22 cellular contexts compared by ENCODE assay signal in genomic region chr5:126745259-126745992, GRCh38. TPM values are rescaled to one million over a fixed set of nuclear protein-coding genes. Genes with fewer than 3 reads are reported as not detected.
DNase-seq lines count a peak whose midpoint lies in the region.
"Had no signal": no experiment of that assay in that cellular context is flagged by ENCODE, and none has a peak within 500 bp of the region (broad histone marks: within the 10 kb centered on the region; RNA-seq: fewer than 3 reads in every experiment).

No MANE protein-coding gene starts in this region.

- peak; percentile 84 for DNase-seq in NCI-H2107 treated with DMSO at 0.1 percent for 48 hours (lab: John Stamatoyannopoulos, UW; ENCODE audit: unreplicated experiment)
- no peak for DNase-seq in NCI-H2107 (lab: John Stamatoyannopoulos, UW)
- peak; percentile 9 for DNase-seq in Daoy (ENCODE audit: low read depth)
- DNase-seq in NCI-H69 (lab: John Stamatoyannopoulos, UW) = peak; percentile 90
- DNase-seq in left kidney (ENCODE audit: low read depth, low spot score) = peak; percentile 69
- DNase-seq in pons (ENCODE audit: low spot score) = no peak
- DNase-seq in activated CD4-positive, alpha-beta memory T cell treated with anti-CD3 and anti-CD28 coated beads for 36 hours = no peak
- no peak for DNase-seq in DMS153 treated with DMSO at 0.1 percent for 48 hours (lab: John Stamatoyannopoulos, UW; ENCODE audit: unreplicated experiment)
- DNase-seq: 8988T; activated CD4-positive, alpha-beta T cell treated with anti-CD3 and anti-CD28 coated beads, Interleukin-2, amount 10 ng/mL, durations not matched to agents 24 days and 14 days; activated T-cell treated with anti-CD3 and anti-CD28 coated beads, Interleukin-2, amount 50 U/mL, for 48 hours; DMS153; effector CD8-positive, alpha-beta T cell; immature natural killer cell; KBM-7; NCI-H1048; NCI-H446 treated with DMSO at 0.1 percent for 48 hours; stimulated activated CD4-positive, alpha-beta T cell treated with anti-CD3 and anti-CD28 coated beads, Interleukin-15, amount 100 ng/mL, for 24 hours; stimulated activated naive CD4-positive, alpha-beta T cell treated with Interleukin-2 at 50 U/mL for 16 hours had no signal

- H3K9me3 Mint-ChIP-seq in activated CD4-positive, alpha-beta memory T cell treated with anti-CD3 and anti-CD28 coated beads for 36 hours = no peaks in the 10 kb centered on the region
- H3K9me3 Mint-ChIP-seq: activated CD4-positive, alpha-beta T cell treated with anti-CD3 and anti-CD28 coated beads, Interleukin-2, amount 10 ng/mL, durations not matched to agents 24 days and 14 days; central memory CD8-positive, alpha-beta T cell; immature natural killer cell; type B pancreatic cell had no signal

- H3K36me3 Mint-ChIP-seq in activated CD4-positive, alpha-beta memory T cell treated with anti-CD3 and anti-CD28 coated beads for 36 hours = no peaks in the 10 kb centered on the region
- H3K36me3 Mint-ChIP-seq: immature natural killer cell, type B pancreatic cell had no signal

- no peak overlapping the region for H3K27ac Mint-ChIP-seq in activated CD4-positive, alpha-beta memory T cell treated with anti-CD3 and anti-CD28 coated beads for 36 hours
- H3K27ac Mint-ChIP-seq: activated CD4-positive, alpha-beta T cell treated with anti-CD3 and anti-CD28 coated beads, Interleukin-2, amount 10 ng/mL, durations not matched to agents 24 days and 14 days; type B pancreatic cell had no signal

- CTCF ChIA-PET in activated CD4-positive, alpha-beta memory T cell treated with anti-CD3 and anti-CD28 coated beads for 36 hours (lab: Charles Lee) = interaction anchor here (1.0 kb wide), 1 partner anchor 34 kb away, joined by 5 read pairs; no protein-coding TSS in a partner anchor

- H3K4me1 Mint-ChIP-seq in activated CD4-positive, alpha-beta memory T cell treated with anti-CD3 and anti-CD28 coated beads for 36 hours (ENCODE audit: low read depth) = peaks cover 30% of the 10 kb centered on the region

- POLR2A ChIA-PET in activated CD4-positive, alpha-beta memory T cell treated with anti-CD3 and anti-CD28 coated beads for 36 hours (lab: Charles Lee) = interaction anchor here (1.9 kb wide), 1 partner anchor 33 kb away, joined by 12 read pairs; no protein-coding TSS in a partner anchor

- H3K4me3 Mint-ChIP-seq in activated CD4-positive, alpha-beta memory T cell treated with anti-CD3 and anti-CD28 coated beads for 36 hours = no peak overlapping the region
- H3K4me3 Mint-ChIP-seq: activated CD4-positive, alpha-beta T cell treated with anti-CD3 and anti-CD28 coated beads, Interleukin-2, amount 10 ng/mL, durations not matched to agents 24 days and 14 days; central memory CD8-positive, alpha-beta T cell; immature natural killer cell; neural crest cell; type B pancreatic cell had no signal

- intact Hi-C loops in activated CD4-positive, alpha-beta memory T cell treated with anti-CD3 and anti-CD28 coated beads for 36 hours (cut with micrococcal nuclease) = loop anchor here (5.0 kb wide), 1 partner anchor 298 kb away; no protein-coding TSS in a partner anchor

- peaks cover 1% of the 10 kb centered on the region for H3K27me3 Mint-ChIP-seq in activated CD4-positive, alpha-beta memory T cell treated with anti-CD3 and anti-CD28 coated beads for 36 hours
- H3K27me3 Mint-ChIP-seq: activated CD4-positive, alpha-beta T cell treated with anti-CD3 and anti-CD28 coated beads, Interleukin-2, amount 10 ng/mL, durations not matched to agents 24 days and 14 days; type B pancreatic cell had no signal

RNA-seq across cellular contexts. Expression of gene LMNB1, which starts 31.5 kb away (rescaled TPM):
- 207 and 231 TPM in 2 replicates for total RNA-seq in Daoy (2014; rRNA removed; shearing (Covaris generic))
- total RNA-seq in activated CD4-positive, alpha-beta memory T cell treated with anti-CD3 and anti-CD28 coated beads for 36 hours = 100 to 1,000 TPM; 212 to 215 TPM

Comparison
In these comparisons a context has a peak if more than half of its experiments do, and no peak if none do; other contexts are left out.
1. DNase-seq: peak in NCI-H2107 treated with DMSO at 0.1 percent for 48 hours (single experiment), Daoy (single experiment), NCI-H69 (single experiment) and left kidney (single experiment); none in NCI-H2107 (single experiment), pons (single experiment), activated CD4-positive, alpha-beta memory T cell treated with anti-CD3 and anti-CD28 coated beads for 36 hours (single experiment) and DMS153 treated with DMSO at 0.1 percent for 48 hours (single experiment).